Comparison of ENCODE assay signal across 8 cellular contexts in genomic region chr6:122472022-122472340, GRCh38.
DNase-seq lines count a peak whose midpoint lies in the region; ATAC-seq and TF ChIP-seq lines count a peak whose summit lies in the region.

No MANE protein-coding gene starts in this region.

- DNase-seq in GM06990 (ENCODE audit: extremely low read depth, insufficient read length): no peak
- peak; percentile 75 to 79 for DNase-seq in Kasumi-1 (lab: John Stamatoyannopoulos, UW)
- DNase-seq in ACHN: no peak
- no peak for DNase-seq in OCI-M1 (lab: John Stamatoyannopoulos, UW)
- DNase-seq in stimulated activated CD4-positive, alpha-beta T cell treated with anti-CD3 and anti-CD28 coated beads, Interleukin-2, amount 100 ng/mL, for 24 hours: no peak

- H3K4me3 ChIP-seq in GM06990 (replicated peaks; ENCODE audit: low read depth, low read length): peak overlapping the region; percentile 94
- H3K4me3 ChIP-seq in mucosa of stomach (ENCODE audit: low read length): peak overlapping the region; percentile 91

- H3K27ac ChIP-seq in cingulate gyrus (ENCODE audit: low read depth, low read length): peak overlapping the region; percentile 89

- TF ChIP-seq CTCF in GM06990 (IDR thresholded peaks at IDR 0.05; ENCODE audit: insufficient read depth, low read length, poor library complexity, severe bottlenecking): no peak

- H3K9ac ChIP-seq in mucosa of stomach (ENCODE audit: low read length): peak overlapping the region; percentile 98

- no peaks in the 10 kb centered on the region for H3K9me3 ChIP-seq in mucosa of stomach (ENCODE audit: control insufficient read depth, low read length)

- no peaks in the 10 kb centered on the region for H3K36me3 ChIP-seq in GM06990 (ENCODE audit: control insufficient read depth, insufficient read depth, low read length)
- H3K36me3 ChIP-seq in mucosa of stomach (ENCODE audit: control insufficient read depth, insufficient read depth, low read length): no peaks in the 10 kb centered on the region

- ATAC-seq in GM21786 (IDR thresholded peaks at IDR 0.05; ENCODE audit: unreplicated experiment): peak; percentile 48

- in situ Hi-C loops in ACHN (cut with HindIII; ENCODE audit: low pct_ligation_motif_present, low pct_unique_long_range_greater_than_20kb, low sequenced_read_pairs): no loop called here

- H3K27me3 ChIP-seq in GM06990 (replicated peaks; ENCODE audit: control insufficient read depth, insufficient read depth, low read length): no peaks in the 10 kb centered on the region
- H3K27me3 ChIP-seq in mucosa of stomach (ENCODE audit: control insufficient read depth, insufficient read depth, low read length): no peaks in the 10 kb centered on the region

- H3K4me1 ChIP-seq in mucosa of stomach (ENCODE audit: control insufficient read depth, insufficient read depth, low read length): peaks cover 5% of the 10 kb centered on the region

Comparison
In these comparisons a context has a peak if more than half of its experiments do, and no peak if none do; other contexts are left out.
1. DNase-seq: peak in Kasumi-1 (2 of 2); none in GM06990 (single experiment), ACHN (single experiment), OCI-M1 (single experiment) and stimulated activated CD4-positive, alpha-beta T cell treated with anti-CD3 and anti-CD28 coated beads, Interleukin-2, amount 100 ng/mL, for 24 hours (0 of 2).